8 cellular contexts compared by ENCODE assay signal in the genomic region with DNA sequence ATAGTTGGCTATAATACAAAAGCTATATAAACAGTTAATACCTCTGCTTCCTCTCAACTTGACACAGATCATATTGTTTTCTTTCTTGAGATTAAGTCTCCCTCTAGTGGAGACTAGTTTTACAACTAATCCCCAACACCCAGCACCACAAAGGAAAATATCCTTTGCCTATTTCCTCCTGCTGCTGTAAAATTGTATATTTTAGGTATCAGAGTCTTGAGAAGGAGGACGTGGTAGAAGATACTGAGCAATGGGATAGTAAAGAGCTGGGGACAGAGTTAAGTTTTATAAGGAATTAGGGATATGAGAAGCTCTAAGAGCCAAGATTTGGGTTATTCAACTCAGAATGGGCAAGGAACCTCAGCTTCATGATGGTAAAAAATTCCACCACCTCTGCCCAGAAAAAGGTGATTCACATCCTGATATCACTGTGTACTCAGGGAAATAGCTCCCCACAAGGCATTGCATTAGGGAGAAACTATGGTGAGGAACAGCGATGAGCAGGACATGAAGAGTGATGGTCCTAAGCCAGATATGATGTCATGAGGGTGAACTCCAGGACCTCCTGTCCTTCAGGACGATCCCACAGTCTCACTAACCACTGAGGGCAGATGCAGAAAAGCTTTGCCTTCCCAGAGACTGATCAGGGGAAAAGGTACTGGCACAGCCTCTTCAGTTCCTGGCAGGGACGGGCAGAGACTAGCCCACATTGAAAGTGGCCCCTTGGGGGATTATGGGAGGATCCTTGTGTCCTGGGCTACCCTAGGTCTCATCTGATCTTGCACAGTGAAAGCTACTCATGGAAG. TPM values are rescaled to one million over a fixed set of nuclear protein-coding genes. Genes with fewer than 3 reads are reported as not detected.
A peak's percentile ranks its signal among the peaks of the same experiment; 100 is the strongest.
DNase-seq lines count a peak whose midpoint lies in the region; ATAC-seq and TF ChIP-seq lines count a peak whose summit lies in the region.

No MANE protein-coding gene starts in this region.

- H3K36me3 ChIP-seq in DOHH2 (ENCODE audit: control insufficient read depth, low read length) (no peaks in the 10 kb centered on the region), left lung (no peaks in the 10 kb centered on the region), thoracic aorta (no peaks in the 10 kb centered on the region)

- H3K27ac ChIP-seq in DOHH2 (ENCODE audit: low read depth, low read length) (no peak overlapping the region), left lung (peak overlapping the region in 1 of 2 donors; percentile 26), thoracic aorta (peak overlapping the region; percentile 64 to 74)

- no peaks in the 10 kb centered on the region for H3K9me3 ChIP-seq in DOHH2 (ENCODE audit: control insufficient read depth, insufficient read depth, low read length)
- no peaks in the 10 kb centered on the region for H3K9me3 ChIP-seq in left lung
- no peaks in the 10 kb centered on the region for H3K9me3 ChIP-seq in thoracic aorta

- intact Hi-C loops in left lung (cut with DNase I), result loop anchor here in 1 of 2 donors (10.0 kb wide), 1 partner anchor 158 kb away; the partner anchor contains the start of genes APOA2 and TOMM40L

- no peaks in the 10 kb centered on the region for H4K20me1 ChIP-seq in DOHH2 (ENCODE audit: control insufficient read depth, insufficient read depth, low read depth, low read length)

- ATAC-seq in left lung, result peak; percentile 90
- ATAC-seq in thoracic aorta (ENCODE audit: insufficient number of reproducible peaks, low FRiP score, low read depth), result peak; percentile 84
- no peak for ATAC-seq in HG02571 (IDR thresholded peaks at IDR 0.05; ENCODE audit: unreplicated experiment)

- peaks cover 2% of the 10 kb centered on the region; the same call in 1 of the 2 replicates for H3F3A ChIP-seq in DOHH2 (ENCODE audit: control insufficient read depth, insufficient read depth)

- TF ChIP-seq CTCF in DOHH2 (IDR thresholded peaks at IDR 0.05; ENCODE audit: low read depth, low read length, poor library complexity, severe bottlenecking) (peak; percentile 58), left lung (IDR thresholded peaks at IDR 0.05) (peak; percentile 60 to 76), thoracic aorta (IDR thresholded peaks at IDR 0.05) (peak; percentile 70)

- H3K4me2 ChIP-seq in DOHH2 (ENCODE audit: low read length), result no peak overlapping the region

- H3K79me2 ChIP-seq in DOHH2 (ENCODE audit: control insufficient read depth, low read length), result no peaks in the 10 kb centered on the region

- DNase-seq in HuH-7.5 (ENCODE audit: low spot score), result peak; percentile 37
- DNase-seq in NOMO-1 treated with dmso at 0.1 percent for 144 hours (lab: John Stamatoyannopoulos, UW; ENCODE audit: unreplicated experiment), result peak; percentile 16
- peak; percentile 75 for DNase-seq in cerebellar cortex (ENCODE audit: low spot score)
- no peak for DNase-seq in left lung
- DNase-seq in thoracic aorta (ENCODE audit: low spot score), result no peak
- no peak for DNase-seq in activated T-cell treated with anti-CD3 and anti-CD28 coated beads for 4 hours

- H3K27me3 ChIP-seq in DOHH2 (ENCODE audit: control insufficient read depth, low read length), result peaks cover 19% of the 10 kb centered on the region
- H3K27me3 ChIP-seq in left lung, result no peaks in the 10 kb centered on the region
- no peaks in the 10 kb centered on the region for H3K27me3 ChIP-seq in thoracic aorta (replicated peaks; ENCODE audit: insufficient read depth)

- H3K4me1 ChIP-seq in DOHH2 (ENCODE audit: control insufficient read depth, low read length), result peaks cover 3% of the 10 kb centered on the region; the same call in 1 of the 2 replicates
- peaks cover 5 to 21% of the 10 kb centered on the region in 2 donors for H3K4me1 ChIP-seq in left lung
- H3K4me1 ChIP-seq in thoracic aorta (ENCODE audit: control insufficient read depth in 1 of 2, low read depth in 2 of 2), result peaks cover 3 to 7% of the 10 kb centered on the region in 2 donors

- no peaks in the 10 kb centered on the region for H3K9me2 ChIP-seq in DOHH2 (replicated peaks; ENCODE audit: control insufficient read depth, low read length)

- H3K4me3 ChIP-seq in DOHH2 (ENCODE audit: low read length) (no peak overlapping the region), left lung (no peak overlapping the region), thoracic aorta (no peak overlapping the region)

RNA-seq across cellular contexts. Expression of gene CFAP126, which starts 14.7 kb away (rescaled TPM):
- total RNA-seq in left lung (1 to 10 TPM in 1 of 2 donors, not detected in 1; 5.8 TPM), thoracic aorta (not detected)

Comparison
In these comparisons a context has a peak if more than half of its experiments do, and no peak if none do; other contexts are left out.
1. DNase-seq: peak in HuH-7.5 (single experiment), NOMO-1 treated with dmso at 0.1 percent for 144 hours (single experiment) and cerebellar cortex (single experiment); none in left lung (0 of 2), thoracic aorta (single experiment) and activated T-cell treated with anti-CD3 and anti-CD28 coated beads for 4 hours (single experiment).
2. Peak in every context shown above with its lines, with median percentiles within 50 percentile points of each other: CTCF ChIP-seq.